In genomic region chr7:94620703-94621118, GRCh38 we compare ENCODE assay signal across 9 cellular contexts. TPM values are rescaled to one million over a fixed set of nuclear protein-coding genes. Genes with fewer than 3 reads are reported as not detected.
DNase-seq lines count a peak whose midpoint lies in the region; ATAC-seq and TF ChIP-seq lines count a peak whose summit lies in the region.
"Had no signal": no experiment of that assay in that cellular context is flagged by ENCODE, and none has a peak within 500 bp of the region (broad histone marks: within the 10 kb centered on the region; RNA-seq: fewer than 3 reads in every experiment).

No MANE protein-coding gene starts in this region.

- no peak overlapping the region for H3K4me3 ChIP-seq in gastrocnemius medialis

- DNase-seq in AG08395 (ENCODE audit: low spot score) (peak; percentile 93), NOMO-1 (lab: John Stamatoyannopoulos, UW; ENCODE audit: unreplicated experiment in 2 of 2) (peak; percentile 99 to 100), cardiac septum (ENCODE audit: low spot score) (peak; percentile 88), gastrocnemius medialis (peak; percentile 89 to 95), cerebellar nuclear complex (lab: John Stamatoyannopoulos, UW) (no peak)

- peaks cover 8 to 9% of the 10 kb centered on the region in 2 donors for H3K4me1 ChIP-seq in gastrocnemius medialis

- no peaks in the 10 kb centered on the region for H3K9me3 Mint-ChIP-seq in activated T-helper 17 cell treated with anti-CD3 and anti-CD28 coated beads, Interleukin-2, amount 50 U/mL, for 72 hours
- H3K9me3 Mint-ChIP-seq: immature natural killer cell had no signal

- peak overlapping the region; percentile 79 to 88 (median 86) for H3K27ac ChIP-seq in gastrocnemius medialis

- H3K27ac Mint-ChIP-seq in activated T-helper 17 cell treated with anti-CD3 and anti-CD28 coated beads, Interleukin-2, amount 50 U/mL, for 72 hours, result no peak overlapping the region
- H3K27ac Mint-ChIP-seq: immature natural killer cell had no signal

- H3K9me3 ChIP-seq in gastrocnemius medialis, result no peaks in the 10 kb centered on the region

- no peak overlapping the region for H3K4me3 Mint-ChIP-seq in activated T-helper 17 cell treated with anti-CD3 and anti-CD28 coated beads, Interleukin-2, amount 50 U/mL, for 72 hours
- H3K4me3 Mint-ChIP-seq: immature natural killer cell had no signal

- TF ChIP-seq POLR2A in gastrocnemius medialis (IDR thresholded peaks at IDR 0.05), result peak in 1 of 2 donors; percentile 28

- TF ChIP-seq CTCF in gastrocnemius medialis (IDR thresholded peaks at IDR 0.05 in 4 of 5, conservative IDR thresholded peaks at IDR 0.05 in 1 of 5), result no peak

- peak; percentile 97 for ATAC-seq in GM18868 (IDR thresholded peaks at IDR 0.05; ENCODE audit: unreplicated experiment)
- peak; percentile 98 for ATAC-seq in HG03039 (IDR thresholded peaks at IDR 0.05; ENCODE audit: unreplicated experiment)
- peak; percentile 98 for ATAC-seq in activated T-helper 17 cell treated with anti-CD3 and anti-CD28 coated beads, Interleukin-2, amount 50 U/mL, for 72 hours (replicated peaks)
- peak; percentile 100 for ATAC-seq in gastrocnemius medialis

- in situ Hi-C loops in gastrocnemius medialis (cut with MboI; ENCODE audit: low sequenced_read_pairs in 4 of 4), result no loop called here

- H3K27me3 Mint-ChIP-seq in activated T-helper 17 cell treated with anti-CD3 and anti-CD28 coated beads, Interleukin-2, amount 50 U/mL, for 72 hours, result no peaks in the 10 kb centered on the region

- no peaks in the 10 kb centered on the region for H3K27me3 ChIP-seq in gastrocnemius medialis

- no peaks in the 10 kb centered on the region for H3K36me3 ChIP-seq in gastrocnemius medialis

- H3K36me3 Mint-ChIP-seq in activated T-helper 17 cell treated with anti-CD3 and anti-CD28 coated beads, Interleukin-2, amount 50 U/mL, for 72 hours (ENCODE audit: low read depth), result no peaks in the 10 kb centered on the region
- H3K36me3 Mint-ChIP-seq: immature natural killer cell had no signal

- peaks cover 9% of the 10 kb centered on the region for H3K4me1 Mint-ChIP-seq in activated T-helper 17 cell treated with anti-CD3 and anti-CD28 coated beads, Interleukin-2, amount 50 U/mL, for 72 hours

- intact Hi-C loops in cardiac septum (cut with DNase I), result no loop called here
- intact Hi-C loops in gastrocnemius medialis (cut with DNase I; ENCODE audit: low total_unique reads), result loop anchor here (2.0 to 10.0 kb wide), 2 partner anchors 40 to 106 kb away; no protein-coding TSS in a partner anchor

RNA-seq across cellular contexts. Expression of gene SGCE, which starts 35.2 kb away (rescaled TPM):
- 1 to 10 TPM in 1 of 2 donors, under 1 TPM in 1; 0.54 to 1.1 TPM for total RNA-seq in activated T-helper 17 cell treated with anti-CD3 and anti-CD28 coated beads, Interleukin-2, amount 50 U/mL, for 72 hours
- 27.7 TPM for total RNA-seq in cardiac septum
- 1 to 10 TPM; 5.1 to 8.6 (median 6.1) TPM for total RNA-seq in gastrocnemius medialis

Comparison
In these comparisons a context has a peak if more than half of its experiments do, and no peak if none do; other contexts are left out.
1. DNase-seq: peak in AG08395 (single experiment), NOMO-1 (2 of 2), cardiac septum (single experiment) and gastrocnemius medialis (2 of 2); none in cerebellar nuclear complex (0 of 2).
2. Peak in every context shown above with its lines, with median percentiles within 50 percentile points of each other: ATAC-seq.